Comparison of ENCODE assay signal across 24 cellular contexts in genomic region chr2:26570083-26570430, GRCh38.
DNase-seq lines count a peak whose midpoint lies in the region; ATAC-seq, FAIRE-seq and TF ChIP-seq lines count a peak whose summit lies in the region.
"Had no signal": no experiment of that assay in that cellular context is flagged by ENCODE, and none has a peak within 500 bp of the region (broad histone marks: within the 10 kb centered on the region; RNA-seq: fewer than 3 reads in every experiment).

No MANE protein-coding gene starts in this region.

- no peak overlapping the region for H2BK5ac ChIP-seq in H1 (ENCODE audit: low read depth, low read length)

- no peak overlapping the region for H2BK12ac ChIP-seq in H1 (ENCODE audit: low read depth, low read length)

- no peak for ATAC-seq in left cardiac atrium
- ATAC-seq: GM12878 had no signal

- H2BK15ac ChIP-seq in H1 (ENCODE audit: low read length): no peak overlapping the region

- H2BK120ac ChIP-seq in H1 (replicated peaks; ENCODE audit: low read depth, low read length): peak overlapping the region; percentile 47

- no peaks in the 10 kb centered on the region for H3K79me1 ChIP-seq in H1 (ENCODE audit: low read depth, low read length)

- H3K4me3 ChIP-seq in right atrium auricular region (no peak overlapping the region), H1 (ENCODE audit: extremely low read depth in 1 of 4, insufficient read depth in 2 of 4, low read depth in 3 of 4, low read length in 4 of 4) (no peak overlapping the region)
- H3K4me3 ChIP-seq: BLaER1, GM12878 had no signal

- H3K79me2 ChIP-seq in H1 (ENCODE audit: control insufficient read depth in 1 of 2, insufficient read depth in 2 of 2, low read length in 2 of 2): no peaks in the 10 kb centered on the region

- H3K23me2 ChIP-seq in H1 (ENCODE audit: low read depth, low read length): no peaks in the 10 kb centered on the region

- no peak overlapping the region for H3K56ac ChIP-seq in H1 (replicated peaks; ENCODE audit: insufficient read length, low read depth, low read length)

- H3K4me2 ChIP-seq in H1 (ENCODE audit: insufficient read depth in 1 of 2, low read depth in 2 of 2, low read length in 2 of 2): peak overlapping the region in 1 of 2 experiments; percentile 28; a peak in 1 of 4 replicates
- H3K4me2 ChIP-seq: BLaER1 had no signal

- TF ChIP-seq RAD21 in H1 (IDR thresholded peaks at IDR 0.05 in 1 of 2, conservative IDR thresholded peaks at IDR 0.05 in 1 of 2; ENCODE audit: low read depth in 2 of 2, low read length in 2 of 2): no peak

- H4K8ac ChIP-seq in H1 (ENCODE audit: extremely low read depth, insufficient read depth, low read length): no peak overlapping the region

- no peaks in the 10 kb centered on the region for H3K9me3 ChIP-seq in right atrium auricular region
- H3K9me3 ChIP-seq in H1 (ENCODE audit: insufficient read depth in 2 of 2, low read depth in 1 of 2, low read length in 1 of 2): no peaks in the 10 kb centered on the region
- H3K9me3 ChIP-seq: BLaER1, Caco-2 had no signal

- TF ChIP-seq CTCF in right atrium auricular region (IDR thresholded peaks at IDR 0.05) (no peak), H1 (IDR thresholded peaks at IDR 0.05; ENCODE audit: control extremely low read depth in 1 of 3, insufficient read depth in 1 of 3, low read depth in 1 of 3, low read length in 3 of 3) (no peak)

- H3K36me3 ChIP-seq in right atrium auricular region: no peaks in the 10 kb centered on the region
- H3K36me3 ChIP-seq in H1 (ENCODE audit: control insufficient read depth in 2 of 4, insufficient read depth in 4 of 4, low read length in 3 of 4): no peaks in the 10 kb centered on the region
- H3K36me3 ChIP-seq: BLaER1 had no signal

- TF ChIP-seq POLR2A in H1 (IDR thresholded peaks at IDR 0.05; ENCODE audit: control extremely low read depth in 1 of 2, low read depth in 2 of 2, low read length in 2 of 2): no peak

- POLR2A ChIA-PET in H1 (lab: Charles Lee; ENCODE audit: partially characterized antibody): no interaction called here

- H4K5ac ChIP-seq in H1 (ENCODE audit: insufficient read length, low read depth, low read length): no peak overlapping the region

- DNase-seq in left cardiac atrium (peak; percentile 7), right atrium auricular region (ENCODE audit: low spot score) (no peak), H1 (ENCODE audit: low read depth in 1 of 2, low spot score in 2 of 2) (no peak), putamen (ENCODE audit: low spot score) (peak; percentile 82), COR-L47 (lab: John Stamatoyannopoulos, UW) (no peak), iPS-NIHi11 (ENCODE audit: low spot score) (no peak)
- DNase-seq in stimulated activated CD4-positive, alpha-beta T cell treated with anti-CD3 and anti-CD28 coated beads, Interleukin-2, amount 100 ng/mL, for 24 hours: no peak
- DNase-seq: DMS79, EL, GDM1, GOT3, NCI-H1048, NCI-H1417, NCI-H1694, NCI-H2029 treated with DMSO at 0.1 percent for 48 hours, NCI-H226, NCI-H510A, NCI-H69, Right ventricle myocardium superior, RPMI8226 had no signal

- no peak overlapping the region for H2AFZ ChIP-seq in H1 (ENCODE audit: low read length)

- H3K4me1 ChIP-seq in right atrium auricular region: no peaks in the 10 kb centered on the region
- H3K4me1 ChIP-seq in H1 (replicated peaks in 1 of 4; ENCODE audit: control insufficient read depth in 3 of 4, insufficient read depth in 4 of 4, low read length in 3 of 4): peaks cover 6 to 9% (median 8%) of the 10 kb centered on the region in 4 experiments; a peak in 5 of 7 replicates
- H3K4me1 ChIP-seq: BLaER1, Caco-2 had no signal

- H2AK5ac ChIP-seq in H1 (ENCODE audit: low read depth, low read length): no peak overlapping the region

- no peak for FAIRE-seq in H1 (lab: Jason Lieb, UNC)
- FAIRE-seq: A204.1, GM12878 had no signal

- H3K4ac ChIP-seq in H1 (replicated peaks; ENCODE audit: insufficient read length, low read depth, low read length): no peak overlapping the region

- CTCF ChIA-PET in H1 (lab: Charles Lee; ENCODE audit: partially characterized antibody): interaction anchor here (1.2 to 1.3 kb wide), 2 partner anchors 10 to 12 kb away, joined by 3 read pairs; no protein-coding TSS in a partner anchor

- 64% methylated on average over 8 of the region's 8 CpGs; no CpG with 5 or more reads in 1 of the 2 experiments for WGBS in H1 (ENCODE audit: extremely low coverage in 1 of 2, insufficient coverage in 1 of 2, insufficient read length in 1 of 2, insufficient replicate concordance in 2 of 2, low coverage in 1 of 2, low lambda C conversion rate in 2 of 2, missing lambda C conversion rate in 1 of 2), 2 experiments

- H3K27me3 ChIP-seq in right atrium auricular region (no peaks in the 10 kb centered on the region), H1 (replicated peaks in 1 of 4; ENCODE audit: control insufficient read depth in 3 of 4, extremely low read depth in 1 of 4, insufficient read depth in 3 of 4, low read length in 3 of 4) (no peaks in the 10 kb centered on the region; a peak in 3 of 7 replicates)
- H3K27me3 ChIP-seq: BLaER1 had no signal

- H4K20me1 ChIP-seq in H1 (replicated peaks in 1 of 2; ENCODE audit: control insufficient read depth in 1 of 2, insufficient read depth in 2 of 2, low read length in 2 of 2): no peaks in the 10 kb centered on the region
- H4K20me1 ChIP-seq: BLaER1 had no signal

- H4K91ac ChIP-seq in H1 (replicated peaks; ENCODE audit: insufficient read length, low read length): peak overlapping the region; percentile 62

- no peak overlapping the region for H3K18ac ChIP-seq in H1 (ENCODE audit: extremely low read depth, low read length)

- H3K9ac ChIP-seq in H1 (replicated peaks in 1 of 4; ENCODE audit: extremely low read depth in 1 of 4, low read depth in 3 of 4, low read length in 3 of 4): no peak overlapping the region
- H3K9ac ChIP-seq: BLaER1 had no signal

- TF ChIP-seq EP300 in H1 (IDR thresholded peaks at IDR 0.05; ENCODE audit: borderline replicate concordance in 1 of 2, low read depth in 2 of 2, low read length in 2 of 2): no peak

- H3K14ac ChIP-seq in H1 (ENCODE audit: insufficient read length): no peak overlapping the region

- no peak overlapping the region for H3K23ac ChIP-seq in H1 (ENCODE audit: insufficient read length)

- intact Hi-C loops in left cardiac atrium (cut with DNase I): no loop called here

- H3K27ac ChIP-seq in right atrium auricular region (no peak overlapping the region), H1 (ENCODE audit: low read depth, low read length) (no peak overlapping the region)
- H3K27ac ChIP-seq: BLaER1 had no signal

- peak overlapping the region; percentile 11; the same call in 1 of the 2 replicates for H2BK20ac ChIP-seq in H1 (ENCODE audit: low read length)

TF ChIP-seq in H1, 55 proteins besides CTCF, POLR2A, EP300 and RAD21:
- peak; percentile 75 for TF ChIP-seq E2F6 (IDR thresholded peaks at IDR 0.05)
- peak; percentile 43; the same call in 1 of the 2 replicates for TF ChIP-seq MAX (IDR thresholded peaks at IDR 0.05)
- no peak for TF ChIP-seq SP4 (IDR thresholded peaks at IDR 0.05; ENCODE audit: low read length)
TF ChIP-seq in H1: peak in this region for 2.

Comparison
In these comparisons a context has a peak if more than half of its experiments do, and no peak if none do; other contexts are left out.
1. DNase-seq: peak in left cardiac atrium (single experiment) and putamen (single experiment); none in right atrium auricular region (single experiment), H1 (0 of 2), COR-L47 (single experiment), iPS-NIHi11 (single experiment) and stimulated activated CD4-positive, alpha-beta T cell treated with anti-CD3 and anti-CD28 coated beads, Interleukin-2, amount 100 ng/mL, for 24 hours (0 of 2).